Comparison of ENCODE assay signal across 8 cellular contexts in genomic region chr6:75368151-75368779, GRCh38.
A peak's percentile ranks its signal among the peaks of the same experiment; 100 is the strongest.
DNase-seq lines count a peak whose midpoint lies in the region; ATAC-seq and TF ChIP-seq lines count a peak whose summit lies in the region.

No MANE protein-coding gene starts in this region.

- no peak overlapping the region for H3K4me3 ChIP-seq in PC-3 (ENCODE audit: low read length)
- no peak overlapping the region for H3K4me3 ChIP-seq in upper lobe of right lung

- DNase-seq in stimulated activated CD4-positive, alpha-beta T cell treated with anti-CD3 and anti-CD28 coated beads, Interleukin-15, amount 100 ng/mL, for 24 hours: peak; percentile 7
- no peak for DNase-seq in stimulated activated CD4-positive, alpha-beta T cell treated with anti-CD3 and anti-CD28 coated beads, Interleukin-12 subunit alpha, Interleukin-12 subunit beta, amount 100 ng/mL, for 4 hours
- peak; percentile 77 for DNase-seq in PC-3
- no peak for DNase-seq in Right ventricle myocardium superior
- DNase-seq in upper lobe of right lung: no peak
- DNase-seq in anterior cingulate cortex (lab: John Stamatoyannopoulos, UW): no peak
- no peak for DNase-seq in activated gamma-delta T cell treated with Interleukin-2 at 50 U/mL for 16 hours

- no peaks in the 10 kb centered on the region for H3K79me2 ChIP-seq in PC-3 (ENCODE audit: low read length)

- H3K4me1 ChIP-seq in PC-3 (ENCODE audit: insufficient read depth, low read length) (0 out of 2 replicates have a peak, but pooled peaks cover 9% of the 10 kb centered on the region), upper lobe of right lung (peaks cover 23% of the 10 kb centered on the region)

- no peak overlapping the region for H3K9ac ChIP-seq in PC-3 (ENCODE audit: low read length)

- ATAC-seq in PC-3 (peak; percentile 85), Right ventricle myocardium superior (ENCODE audit: poor library complexity) (peak; percentile 73), upper lobe of right lung (peak; percentile 97), esophagus mucosa (no peak)

- H2AFZ ChIP-seq in PC-3 (ENCODE audit: low read length): peak overlapping the region; percentile 24; the same call in 1 of the 2 replicates

- peak; percentile 76 for TF ChIP-seq CTCF in PC-3 (conservative IDR thresholded peaks at IDR 0.05; ENCODE audit: low read depth, low read length)
- TF ChIP-seq CTCF in upper lobe of right lung (IDR thresholded peaks at IDR 0.05): peak; percentile 47

- BruUV-seq in PC-3 (replicated peaks; lab: Mats Ljungman, UMichigan): no TSS peak

- no peaks in the 10 kb centered on the region for H3K9me2 ChIP-seq in PC-3 (replicated peaks; ENCODE audit: low read length)

- POLR2A ChIA-PET in PC-3 (lab: Charles Lee; ENCODE audit: unreplicated experiment): no interaction called here

- CTCF ChIA-PET in PC-3 (lab: Charles Lee): interaction anchor here (1.3 kb wide), 1 partner anchor 156 kb away, joined by 10 read pairs; no protein-coding TSS in a partner anchor

- H3F3A ChIP-seq in PC-3 (ENCODE audit: low read length, unreplicated experiment): no peaks in the 10 kb centered on the region

- H3K9me3 ChIP-seq in PC-3 (ENCODE audit: low read length) (no peaks in the 10 kb centered on the region), upper lobe of right lung (no peaks in the 10 kb centered on the region)

- H3K27me3 ChIP-seq in PC-3 (ENCODE audit: low read length) (no peaks in the 10 kb centered on the region), upper lobe of right lung (no peaks in the 10 kb centered on the region)

- H4K20me1 ChIP-seq in PC-3 (ENCODE audit: low read length): no peaks in the 10 kb centered on the region

- peak overlapping the region; percentile 30; the same call in 1 of the 2 replicates for H3K27ac ChIP-seq in PC-3 (ENCODE audit: low read length)
- H3K27ac ChIP-seq in upper lobe of right lung: peak overlapping the region; percentile 49

- H3K4me2 ChIP-seq in PC-3 (ENCODE audit: low read length): no peak overlapping the region

- intact Hi-C loops in PC-3 (cut with micrococcal nuclease): loop anchor here (1.0 to 2.0 kb wide), 2 partner anchors 71 to 158 kb away; no protein-coding TSS in a partner anchor
- intact Hi-C loops in Right ventricle myocardium superior (cut with DNase I): loop anchor here (5.0 kb wide), 1 partner anchor 124 kb away; the partner anchor contains the start of gene FILIP1
- intact Hi-C loops in upper lobe of right lung (cut with DNase I): no loop called here

- no peaks in the 10 kb centered on the region for H3K36me3 ChIP-seq in PC-3 (ENCODE audit: low read depth, low read length)
- no peaks in the 10 kb centered on the region for H3K36me3 ChIP-seq in upper lobe of right lung

Comparison
In these comparisons a context has a peak if more than half of its experiments do, and no peak if none do; other contexts are left out.
1. DNase-seq: peak in stimulated activated CD4-positive, alpha-beta T cell treated with anti-CD3 and anti-CD28 coated beads, Interleukin-15, amount 100 ng/mL, for 24 hours (single experiment) and PC-3 (single experiment); none in stimulated activated CD4-positive, alpha-beta T cell treated with anti-CD3 and anti-CD28 coated beads, Interleukin-12 subunit alpha, Interleukin-12 subunit beta, amount 100 ng/mL, for 4 hours (single experiment), Right ventricle myocardium superior (single experiment), upper lobe of right lung (single experiment), anterior cingulate cortex (0 of 58) and activated gamma-delta T cell treated with Interleukin-2 at 50 U/mL for 16 hours (single experiment).